In genomic region chr7:22640269-22640668, GRCh38 we compare ENCODE assay signal across 11 cellular contexts.
A peak's percentile ranks its signal among the peaks of the same experiment; 100 is the strongest.
DNase-seq lines count a peak whose midpoint lies in the region; ATAC-seq and TF ChIP-seq lines count a peak whose summit lies in the region.
"Had no signal": no experiment of that assay in that cellular context is flagged by ENCODE, and none has a peak within 500 bp of the region (broad histone marks: within the 10 kb centered on the region; RNA-seq: fewer than 3 reads in every experiment).

No MANE protein-coding gene starts in this region.

- no peaks in the 10 kb centered on the region for H3K4me1 ChIP-seq in foreskin keratinocyte
- no peaks in the 10 kb centered on the region for H3K4me1 ChIP-seq in BE2C

- peak; percentile 46 for DNase-seq in GM13976 (ENCODE audit: low spot score)
- no peak for DNase-seq in activated T-cell treated with anti-CD3 and anti-CD28 coated beads, Interleukin-2, amount 50 U/mL, for 24 hours
- no peak for DNase-seq in effector CD4-positive, alpha-beta T cell
- DNase-seq in foreskin keratinocyte: no peak
- DNase-seq in head of caudate nucleus: no peak
- DNase-seq in BE2C: no peak
- DNase-seq: anterior cingulate cortex, HCEC 1CT, mucosa of descending colon had no signal

- in situ Hi-C loops in GM13976 (cut with MboI; ENCODE audit: low sequenced_read_pairs, unreplicated experiment): no loop called here

- intact Hi-C loops in head of caudate nucleus (cut with DNase I): no loop called here

- H3K36me3 Mint-ChIP-seq in activated T-cell treated with anti-CD3 and anti-CD28 coated beads, Interleukin-2, amount 50 U/mL, for 24 hours (ENCODE audit: low read depth): peaks cover 3% of the 10 kb centered on the region

- H3K4me1 Mint-ChIP-seq in activated T-cell treated with anti-CD3 and anti-CD28 coated beads, Interleukin-2, amount 50 U/mL, for 24 hours (ENCODE audit: low read depth): peaks cover 18% of the 10 kb centered on the region

- no peaks in the 10 kb centered on the region for H3K27me3 ChIP-seq in foreskin keratinocyte
- no peaks in the 10 kb centered on the region for H3K27me3 ChIP-seq in BE2C

- H3K36me3 ChIP-seq in BE2C: no peaks in the 10 kb centered on the region

- peak overlapping the region; percentile 50 for H3K27ac Mint-ChIP-seq in activated T-cell treated with anti-CD3 and anti-CD28 coated beads, Interleukin-2, amount 50 U/mL, for 24 hours

- no peak overlapping the region for H3K27ac ChIP-seq in foreskin keratinocyte

- TF ChIP-seq CTCF in GM13976 (IDR thresholded peaks at IDR 0.05; ENCODE audit: borderline replicate concordance, control extremely low read depth, extremely low read depth, insufficient read depth, missing control alignments) (no peak), foreskin keratinocyte (conservative IDR thresholded peaks at IDR 0.05) (no peak), BE2C (IDR thresholded peaks at IDR 0.05; ENCODE audit: low read depth, low read length) (no peak)

- no peak overlapping the region for H3K4me3 ChIP-seq in BE2C (ENCODE audit: low read depth, low read length)
- H3K4me3 ChIP-seq: mucosa of descending colon had no signal

- no peaks in the 10 kb centered on the region for H3K9me3 ChIP-seq in BE2C

- peaks cover 25% of the 10 kb centered on the region for H3K9me3 Mint-ChIP-seq in activated T-cell treated with anti-CD3 and anti-CD28 coated beads, Interleukin-2, amount 50 U/mL, for 24 hours

- ATAC-seq in GM19438 (IDR thresholded peaks at IDR 0.05; ENCODE audit: low read depth, unreplicated experiment) (peak; percentile 99), HG03025 (IDR thresholded peaks at IDR 0.05; ENCODE audit: low FRiP score, unreplicated experiment) (peak; percentile 80), foreskin keratinocyte (no peak)
- ATAC-seq: mucosa of descending colon had no signal

- peaks cover 28% of the 10 kb centered on the region for H3K27me3 Mint-ChIP-seq in activated T-cell treated with anti-CD3 and anti-CD28 coated beads, Interleukin-2, amount 50 U/mL, for 24 hours

- no peak overlapping the region for H3K4me3 Mint-ChIP-seq in activated T-cell treated with anti-CD3 and anti-CD28 coated beads, Interleukin-2, amount 50 U/mL, for 24 hours
